8 cellular contexts compared by ENCODE assay signal in the genomic region with DNA sequence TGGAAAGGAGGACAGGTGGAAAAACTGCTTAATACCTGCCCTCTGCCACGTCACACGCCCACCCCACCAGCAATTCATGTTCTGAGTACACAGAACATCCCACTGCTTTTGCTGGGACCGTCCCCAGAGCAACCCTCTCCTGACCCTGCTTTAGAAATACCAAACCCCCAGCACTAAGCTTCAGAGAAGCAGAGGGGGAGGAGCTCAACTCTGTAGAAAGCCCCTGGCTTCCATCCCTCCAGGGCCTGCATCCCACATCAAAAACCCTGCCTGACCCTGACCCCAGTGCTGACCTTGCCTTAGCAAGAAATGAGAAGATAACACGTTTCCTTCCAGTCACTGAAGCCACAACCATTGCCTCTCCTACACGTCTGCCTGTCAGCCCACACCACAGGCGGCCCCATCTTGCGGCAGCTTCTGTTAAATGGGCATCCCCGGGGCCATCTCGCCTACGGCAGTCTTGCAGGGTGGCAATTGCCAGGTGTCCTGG. TPM values are rescaled to one million over a fixed set of nuclear protein-coding genes. Genes with fewer than 3 reads are reported as not detected.
DNase-seq lines count a peak whose midpoint lies in the region; ATAC-seq, FAIRE-seq and TF ChIP-seq lines count a peak whose summit lies in the region.

No MANE protein-coding gene starts in this region.

- no peak for TF ChIP-seq RAD21 in HepG2 (CRISPR knock-in tag; IDR thresholded peaks at IDR 0.05)

- no peaks in the 10 kb centered on the region; the same call in 1 of the 2 replicates for H3K4me1 ChIP-seq in BE2C
- peaks cover 34% of the 10 kb centered on the region for H3K4me1 ChIP-seq in HepG2 (ENCODE audit: insufficient read depth, low read length)

- no peak overlapping the region for H3K4me3 Mint-ChIP-seq in chondrocyte (ENCODE audit: unreplicated experiment)

- 19% methylated on average over 10 of the region's 10 CpGs for WGBS in HepG2 (ENCODE audit: low lambda C conversion rate)

- FAIRE-seq in HepG2 (lab: Jason Lieb, UNC), result no peak

- POLR2A ChIA-PET in HepG2 (lab: Yijun Ruan, JAX), result no interaction called here

- peaks cover 18% of the 10 kb centered on the region for H3K4me1 Mint-ChIP-seq in chondrocyte (ENCODE audit: low read depth)

- no peaks in the 10 kb centered on the region for H3K9me3 Mint-ChIP-seq in chondrocyte (ENCODE audit: low read depth)

- H3K9ac ChIP-seq in HepG2 (ENCODE audit: insufficient read depth, low read depth, low read length), result no peak overlapping the region

- H3K9me3 ChIP-seq in BE2C (no peaks in the 10 kb centered on the region), HepG2 (ENCODE audit: low read length) (no peaks in the 10 kb centered on the region)

- intact Hi-C loops in HepG2 (cut with micrococcal nuclease; ENCODE audit: unreplicated experiment), result no loop called here

- peak; percentile 52 to 65 for DNase-seq in activated CD4-positive, alpha-beta T cell treated with anti-CD3 and anti-CD28 coated beads, Interleukin-2, amount 50 U/mL, for 4 hours
- DNase-seq in stimulated activated CD4-positive, alpha-beta T cell treated with anti-CD3 and anti-CD28 coated beads, Interleukin-12 subunit alpha, Interleukin-12 subunit beta, amount 100 ng/mL, for 4 hours, result peak; percentile 66
- DNase-seq in BE2C, result no peak
- no peak for DNase-seq in HepG2 (ENCODE audit: low spot score)
- DNase-seq in chondrocyte (ENCODE audit: low spot score), result no peak
- DNase-seq in pons (ENCODE audit: low spot score), result no peak

- no peak overlapping the region for H3K4me2 ChIP-seq in HepG2 (ENCODE audit: low read depth, low read length)

- CTCF ChIA-PET in HepG2 (lab: Yijun Ruan, JAX; ENCODE audit: low intra/inter-chr PET ratio, low total read pairs), result no interaction called here

- in situ Hi-C loops in HepG2 (cut with HindIII; ENCODE audit: extremely low pct_ligation_motif_present, low pct_unique_long_range_greater_than_20kb), result no loop called here

- TF ChIP-seq POLR2A in GM18505 (IDR thresholded peaks at IDR 0.05; ENCODE audit: borderline replicate concordance, extremely low read depth, insufficient read depth, insufficient read length), result no peak
- TF ChIP-seq POLR2A in HepG2 (IDR thresholded peaks at IDR 0.05; ENCODE audit: insufficient read depth in 1 of 2, low read depth in 2 of 2, low read length in 2 of 2), result no peak

- H3K36me3 ChIP-seq in BE2C (no peaks in the 10 kb centered on the region), HepG2 (replicated peaks in 1 of 2; ENCODE audit: control insufficient read depth in 1 of 2, insufficient read depth in 2 of 2, low read length in 2 of 2) (no peaks in the 10 kb centered on the region)

- TF ChIP-seq CTCF in BE2C (IDR thresholded peaks at IDR 0.05; ENCODE audit: low read depth, low read length), result no peak
- TF ChIP-seq CTCF in HepG2 (CRISPR knock-in tag; IDR thresholded peaks at IDR 0.05), result no peak
- no peak for TF ChIP-seq CTCF in chondrocyte (IDR thresholded peaks at IDR 0.05)

- H3K36me3 Mint-ChIP-seq in chondrocyte (ENCODE audit: low read depth), result no peaks in the 10 kb centered on the region

- no peak overlapping the region for H3K4me3 ChIP-seq in BE2C (ENCODE audit: low read depth, low read length)
- no peak overlapping the region for H3K4me3 ChIP-seq in HepG2 (replicated peaks in 1 of 3; ENCODE audit: insufficient read depth in 1 of 3, low read depth in 2 of 3, low read length in 3 of 3)

- peak; percentile 32 for ATAC-seq in GM18505 (IDR thresholded peaks at IDR 0.05; ENCODE audit: unreplicated experiment)
- ATAC-seq in HG02870 (IDR thresholded peaks at IDR 0.05; ENCODE audit: unreplicated experiment), result peak; percentile 63
- no peak for ATAC-seq in HepG2

- no peaks in the 10 kb centered on the region for H4K20me1 ChIP-seq in HepG2 (ENCODE audit: insufficient read depth, low read length)

- no peaks in the 10 kb centered on the region for H3K27me3 Mint-ChIP-seq in chondrocyte (ENCODE audit: low read depth)

- no peak overlapping the region for H2AFZ ChIP-seq in HepG2 (ENCODE audit: low read length)

- H3K79me2 ChIP-seq in HepG2 (ENCODE audit: insufficient read depth, low read length), result no peaks in the 10 kb centered on the region

- no peak overlapping the region for H3K27ac Mint-ChIP-seq in chondrocyte (ENCODE audit: unreplicated experiment)

- H3K27me3 ChIP-seq in BE2C (no peaks in the 10 kb centered on the region), HepG2 (ENCODE audit: control insufficient read depth in 1 of 2, insufficient read depth in 2 of 2, low read length in 2 of 2) (peaks cover 0 to 19% of the 10 kb centered on the region in 2 experiments; a peak in 2 of 5 replicates)

- no peak for TF ChIP-seq EP300 in HepG2 (IDR thresholded peaks at IDR 0.05; ENCODE audit: low read depth in 2 of 2, low read length in 2 of 2)
- TF ChIP-seq EP300 in HepG2 (CRISPR knock-in tag; IDR thresholded peaks at IDR 0.05; ENCODE audit: borderline replicate concordance), result no peak

- no TSS peak for BruUV-seq in HepG2 (replicated peaks; lab: Mats Ljungman, UMichigan)

- no peak overlapping the region for H3K27ac ChIP-seq in HepG2 (ENCODE audit: extremely low read length, insufficient read depth, low read length)

TF ChIP-seq in HepG2, 621 proteins besides CTCF, POLR2A, EP300 and RAD21 (continues in another document):
- TF ChIP-seq FLYWCH1 (CRISPR knock-in tag; IDR thresholded peaks at IDR 0.05) (no peak), KDM5A (IDR thresholded peaks at IDR 0.05; ENCODE audit: borderline replicate concordance, low read length) (no peak), TBX3 (IDR thresholded peaks at IDR 0.05; ENCODE audit: borderline replicate concordance) (no peak), NCOA5 (CRISPR knock-in tag; IDR thresholded peaks at IDR 0.05) (no peak), AHR (CRISPR knock-in tag; IDR thresholded peaks at IDR 0.05) (no peak), ZFP41 (CRISPR knock-in tag; IDR thresholded peaks at IDR 0.05; ENCODE audit: borderline replicate concordance) (no peak)
- TF ChIP-seq, protein P1, sequence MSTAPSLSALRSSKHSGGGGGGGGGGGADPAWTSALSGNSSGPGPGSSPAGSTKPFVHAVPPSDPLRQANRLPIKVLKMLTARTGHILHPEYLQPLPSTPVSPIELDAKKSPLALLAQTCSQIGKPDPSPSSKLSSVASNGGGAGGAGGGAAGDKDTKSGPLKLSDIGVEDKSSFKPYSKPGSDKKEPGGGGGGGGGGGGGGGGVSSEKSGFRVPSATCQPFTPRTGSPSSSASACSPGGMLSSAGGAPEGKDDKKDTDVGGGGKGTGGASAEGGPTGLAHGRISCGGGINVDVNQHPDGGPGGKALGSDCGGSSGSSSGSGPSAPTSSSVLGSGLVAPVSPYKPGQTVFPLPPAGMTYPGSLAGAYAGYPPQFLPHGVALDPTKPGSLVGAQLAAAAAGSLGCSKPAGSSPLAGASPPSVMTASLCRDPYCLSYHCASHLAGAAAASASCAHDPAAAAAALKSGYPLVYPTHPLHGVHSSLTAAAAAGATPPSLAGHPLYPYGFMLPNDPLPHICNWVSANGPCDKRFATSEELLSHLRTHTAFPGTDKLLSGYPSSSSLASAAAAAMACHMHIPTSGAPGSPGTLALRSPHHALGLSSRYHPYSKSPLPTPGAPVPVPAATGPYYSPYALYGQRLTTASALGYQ (CRISPR knock-in tag; IDR thresholded peaks at IDR 0.05), result no peak
- TF ChIP-seq, protein P2, sequence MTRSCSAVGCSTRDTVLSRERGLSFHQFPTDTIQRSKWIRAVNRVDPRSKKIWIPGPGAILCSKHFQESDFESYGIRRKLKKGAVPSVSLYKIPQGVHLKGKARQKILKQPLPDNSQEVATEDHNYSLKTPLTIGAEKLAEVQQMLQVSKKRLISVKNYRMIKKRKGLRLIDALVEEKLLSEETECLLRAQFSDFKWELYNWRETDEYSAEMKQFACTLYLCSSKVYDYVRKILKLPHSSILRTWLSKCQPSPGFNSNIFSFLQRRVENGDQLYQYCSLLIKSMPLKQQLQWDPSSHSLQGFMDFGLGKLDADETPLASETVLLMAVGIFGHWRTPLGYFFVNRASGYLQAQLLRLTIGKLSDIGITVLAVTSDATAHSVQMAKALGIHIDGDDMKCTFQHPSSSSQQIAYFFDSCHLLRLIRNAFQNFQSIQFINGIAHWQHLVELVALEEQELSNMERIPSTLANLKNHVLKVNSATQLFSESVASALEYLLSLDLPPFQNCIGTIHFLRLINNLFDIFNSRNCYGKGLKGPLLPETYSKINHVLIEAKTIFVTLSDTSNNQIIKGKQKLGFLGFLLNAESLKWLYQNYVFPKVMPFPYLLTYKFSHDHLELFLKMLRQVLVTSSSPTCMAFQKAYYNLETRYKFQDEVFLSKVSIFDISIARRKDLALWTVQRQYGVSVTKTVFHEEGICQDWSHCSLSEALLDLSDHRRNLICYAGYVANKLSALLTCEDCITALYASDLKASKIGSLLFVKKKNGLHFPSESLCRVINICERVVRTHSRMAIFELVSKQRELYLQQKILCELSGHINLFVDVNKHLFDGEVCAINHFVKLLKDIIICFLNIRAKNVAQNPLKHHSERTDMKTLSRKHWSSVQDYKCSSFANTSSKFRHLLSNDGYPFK (CRISPR knock-in tag; IDR thresholded peaks at IDR 0.05; ENCODE audit: borderline replicate concordance), result no peak

RNA-seq across cellular contexts. Expression of a gene that starts 19.7 kb away (rescaled TPM):
- polyA plus RNA-seq in BE2C (2012; ENCODE audit: insufficient read depth, insufficient read length, low read depth), result 0.09 TPM
- total RNA-seq in HepG2 (2016; rRNA removed; fragmentation: Illumina TruSeq; extraction: Trizol) (0.21 and 0.33 TPM in 2 replicates), chondrocyte (4.4 to 4.8 TPM (median 4.6 TPM) in 3 replicates)
- 0.09 TPM in 1 of 2 replicates, not detected in the other for total RNA-seq in HepG2 (2016; cell fraction: cytosol; rRNA removed; fragmentation: Illumina TruSeq; extraction: Trizol; ENCODE audit: low read depth)
- 0.40 and 0.52 TPM in 2 replicates for total RNA-seq in HepG2 (2016; cell fraction: insoluble cytoplasmic fraction; rRNA removed; fragmentation: Illumina TruSeq; extraction: Trizol)
- 0.14 and 0.22 TPM in 2 replicates for total RNA-seq in HepG2 (2016; cell fraction: membrane; rRNA removed; fragmentation: Illumina TruSeq; extraction: Trizol)
- total RNA-seq in HepG2 (2016; cell fraction: nucleus; rRNA removed; fragmentation: Illumina TruSeq; extraction: Trizol), result 0.16 and 0.25 TPM in 2 replicates
- 0.08 and 0.13 TPM in 2 replicates for polyA plus RNA-seq in HepG2 (2011; rRNA removed)
- polyA plus RNA-seq in HepG2 (2011; cell fraction: cytosol; rRNA removed), result 0.04 and 0.09 TPM in 2 replicates
- polyA plus RNA-seq in HepG2 (2011; cell fraction: nucleus; rRNA removed), result 0.10 and 0.21 TPM in 2 replicates
- polyA plus RNA-seq in HepG2 (2012), result 0.08 and 0.35 TPM in 2 replicates
- polyA plus RNA-seq in HepG2 (2016; cell fraction: cytosol; fragmentation: Illumina TruSeq; extraction: Trizol; ENCODE audit: low read depth), result not detected in 2 replicates
- 0.24 and 0.36 TPM in 2 replicates for polyA plus RNA-seq in HepG2 (2016; cell fraction: insoluble cytoplasmic fraction; fragmentation: Illumina TruSeq; extraction: Trizol; ENCODE audit: low read depth)
- 0.03 and 0.12 TPM in 2 replicates for polyA plus RNA-seq in HepG2 (2016; cell fraction: membrane; fragmentation: Illumina TruSeq; extraction: Trizol; ENCODE audit: low read depth)
- 0.48 and 0.64 TPM in 2 replicates for polyA plus RNA-seq in HepG2 (2016; cell fraction: nucleus; fragmentation: Illumina TruSeq; extraction: Trizol; ENCODE audit: insufficient read depth, low read depth)
- 0.16 and 12.3 TPM in 2 replicates for polyA minus RNA-seq in HepG2 (2011; rRNA and poly(A)+ RNA removed; ENCODE audit: low replicate concordance)
- not detected in 2 replicates for polyA minus RNA-seq in HepG2 (2011; cell fraction: cytosol; rRNA and poly(A)+ RNA removed)
- polyA minus RNA-seq in HepG2 (2011; cell fraction: nucleus; rRNA and poly(A)+ RNA removed), result 0.13 and 0.25 TPM in 2 replicates

Comparison
In these comparisons a context has a peak if more than half of its experiments do, and no peak if none do; other contexts are left out.
1. DNase-seq: peak in activated CD4-positive, alpha-beta T cell treated with anti-CD3 and anti-CD28 coated beads, Interleukin-2, amount 50 U/mL, for 4 hours (2 of 2) and stimulated activated CD4-positive, alpha-beta T cell treated with anti-CD3 and anti-CD28 coated beads, Interleukin-12 subunit alpha, Interleukin-12 subunit beta, amount 100 ng/mL, for 4 hours (single experiment); none in BE2C (single experiment), HepG2 (single experiment), chondrocyte (single experiment) and pons (single experiment).